11 cellular contexts compared by ENCODE assay signal in genomic region chr17:28912281-28912937, GRCh38. TPM values are rescaled to one million over a fixed set of nuclear protein-coding genes. Genes with fewer than 3 reads are reported as not detected.
A peak's percentile ranks its signal among the peaks of the same experiment; 100 is the strongest.
DNase-seq lines count a peak whose midpoint lies in the region; ATAC-seq, FAIRE-seq and TF ChIP-seq lines count a peak whose summit lies in the region.
"Had no signal": no experiment of that assay in that cellular context is flagged by ENCODE, and none has a peak within 500 bp of the region (broad histone marks: within the 10 kb centered on the region; RNA-seq: fewer than 3 reads in every experiment).

No MANE protein-coding gene starts in this region.

- WGBS in small intestine, 3 donors: 60 to 76% (median 62%) methylated on average over 20 of the region's 20 CpGs

- ATAC-seq in HG02678 (IDR thresholded peaks at IDR 0.05; ENCODE audit: unreplicated experiment) (no peak), Right ventricle myocardium inferior (no peak)

- H3K4me1 Mint-ChIP-seq in activated CD4-positive, alpha-beta T cell treated with anti-CD3 and anti-CD28 coated beads, Interleukin-2, amount 10 ng/mL, durations not matched to agents 7 days and 5 days: peaks cover 5% of the 10 kb centered on the region

- no peaks in the 10 kb centered on the region for H3K9me3 Mint-ChIP-seq in activated CD4-positive, alpha-beta T cell treated with anti-CD3 and anti-CD28 coated beads, Interleukin-2, amount 10 ng/mL, durations not matched to agents 7 days and 5 days

- H3K36me3 ChIP-seq in small intestine (ENCODE audit: control insufficient read depth in 2 of 2, insufficient read depth in 2 of 2, low read length in 2 of 2) (peaks cover 25 to 49% of the 10 kb centered on the region in 2 donors), kidney (ENCODE audit: control insufficient read depth in 1 of 2, insufficient read depth in 2 of 2, low read length in 2 of 2) (peaks cover 58 to 94% of the 10 kb centered on the region in 2 donors)

- H3K27me3 Mint-ChIP-seq in activated CD4-positive, alpha-beta T cell treated with anti-CD3 and anti-CD28 coated beads, Interleukin-2, amount 10 ng/mL, durations not matched to agents 7 days and 5 days: no peaks in the 10 kb centered on the region

- FAIRE-seq in small intestine (lab: Jason Lieb, UNC) (no peak), kidney (lab: Jason Lieb, UNC) (no peak)
- FAIRE-seq: GM18507 had no signal

- no peaks in the 10 kb centered on the region for H3K4me1 ChIP-seq in small intestine (ENCODE audit: control insufficient read depth in 2 of 2, insufficient read depth in 1 of 2, low read depth in 1 of 2, low read length in 1 of 2)
- H3K4me1 ChIP-seq in kidney (ENCODE audit: control insufficient read depth in 1 of 2, insufficient read depth in 1 of 2, low read depth in 1 of 2, low read length in 2 of 2): peaks cover 0 to 4% of the 10 kb centered on the region in 2 donors

- H3K4me3 ChIP-seq in fibroblast of pulmonary artery (replicated peaks; ENCODE audit: low read depth, low read length) (no peak overlapping the region), small intestine (ENCODE audit: low read depth in 1 of 2, low read length in 2 of 2) (no peak overlapping the region), kidney (ENCODE audit: low read length in 2 of 2) (no peak overlapping the region)
- H3K4me3 ChIP-seq: thyroid gland had no signal

- H3K9me3 ChIP-seq in small intestine (ENCODE audit: control insufficient read depth, low read depth): no peaks in the 10 kb centered on the region
- H3K9me3 ChIP-seq in kidney (ENCODE audit: control insufficient read depth in 1 of 2, low read length in 2 of 2): no peaks in the 10 kb centered on the region
- H3K9me3 ChIP-seq: thyroid gland had no signal

- POLR2A ChIA-PET in activated CD4-positive, alpha-beta T cell treated with anti-CD3 and anti-CD28 coated beads, Interleukin-2, amount 10 ng/mL, durations not matched to agents 7 days and 5 days (lab: Charles Lee): no interaction called here
- POLR2A ChIA-PET in RWPE1 (lab: Yijun Ruan, JAX; ENCODE audit: low non-redundant PET): no interaction called here

- H3K36me3 Mint-ChIP-seq in activated CD4-positive, alpha-beta T cell treated with anti-CD3 and anti-CD28 coated beads, Interleukin-2, amount 10 ng/mL, durations not matched to agents 7 days and 5 days (ENCODE audit: low read depth): peaks cover 79% of the 10 kb centered on the region

- H3K4me3 Mint-ChIP-seq in activated CD4-positive, alpha-beta T cell treated with anti-CD3 and anti-CD28 coated beads, Interleukin-2, amount 10 ng/mL, durations not matched to agents 7 days and 5 days: no peak overlapping the region

- CTCF ChIA-PET in activated CD4-positive, alpha-beta T cell treated with anti-CD3 and anti-CD28 coated beads, Interleukin-2, amount 10 ng/mL, durations not matched to agents 7 days and 5 days (lab: Charles Lee): interaction anchor here (1.1 to 3.0 kb wide), 3 partner anchors 10 to 185 kb away, joined by 4 to 15 read pairs (median 14); partner anchors contain the start of genes DHRS13, FLOT2, NEK8 and TLCD1
- CTCF ChIA-PET in RWPE1 (lab: Yijun Ruan, JAX): interaction anchor here (0.5 to 1.1 kb wide), 3 partner anchors 9 to 736 kb away, joined by 4 to 9 read pairs (median 4); no protein-coding TSS in a partner anchor

- intact Hi-C loops in kidney (cut with DNase I): no loop called here
- intact Hi-C loops in Right ventricle myocardium inferior (cut with DNase I): no loop called here

- no peak overlapping the region for H3K27ac Mint-ChIP-seq in activated CD4-positive, alpha-beta T cell treated with anti-CD3 and anti-CD28 coated beads, Interleukin-2, amount 10 ng/mL, durations not matched to agents 7 days and 5 days

- TF ChIP-seq CTCF in RWPE1 (conservative IDR thresholded peaks at IDR 0.05; ENCODE audit: low read depth) (no peak), fibroblast of pulmonary artery (IDR thresholded peaks at IDR 0.05; ENCODE audit: low read length, missing control alignments) (peak; percentile 32), kidney (IDR thresholded peaks at IDR 0.05; ENCODE audit: borderline replicate concordance, extremely low read depth, insufficient read depth) (no peak)

- H3K27ac ChIP-seq in RWPE1 (0 out of 2 replicates have a peak overlapping the region, but pooled peaks have one; percentile 2), small intestine (ENCODE audit: low read depth in 1 of 2, low read length in 1 of 2) (peak overlapping the region; percentile 21 to 31), kidney (ENCODE audit: low read depth in 2 of 2, low read length in 2 of 2) (no peak overlapping the region)

- H3K27me3 ChIP-seq in small intestine (ENCODE audit: control insufficient read depth in 2 of 2, insufficient read depth in 2 of 2, low read length in 2 of 2): no peaks in the 10 kb centered on the region
- H3K27me3 ChIP-seq: thyroid gland had no signal

- peak; percentile 47 for DNase-seq in activated CD4-positive, alpha-beta T cell treated with anti-CD3 and anti-CD28 coated beads for 48 hours
- no peak for DNase-seq in activated CD4-positive, alpha-beta T cell treated with anti-CD3 and anti-CD28 coated beads, Interleukin-2, amount 10 ng/mL, durations not matched to agents 7 days and 5 days
- DNase-seq in RWPE1 (ENCODE audit: low spot score): no peak
- no peak for DNase-seq in fibroblast of pulmonary artery (ENCODE audit: low read depth)
- peak; percentile 41 for DNase-seq in small intestine
- DNase-seq in kidney: no peak
- DNase-seq in Right ventricle myocardium inferior (ENCODE audit: missing footprints): no peak
- DNase-seq: KG1, thyroid gland had no signal

- no peak overlapping the region for H3K9ac ChIP-seq in kidney (ENCODE audit: low read length in 2 of 2)

RNA-seq across cellular contexts. Expression of gene DHRS13, which starts 9.5 kb away (rescaled TPM):
- total RNA-seq in activated CD4-positive, alpha-beta T cell treated with anti-CD3 and anti-CD28 coated beads, Interleukin-2, amount 10 ng/mL, durations not matched to agents 7 days and 5 days: 10 to 100 TPM; 26.8 to 27.8 TPM
- polyA plus RNA-seq in small intestine (10 to 100 TPM in 1 of 3 donors, 1 to 10 TPM in 2; 7.3 to 11.3 (median 7.6) TPM), kidney (ENCODE audit: insufficient read depth, low read depth, low replicate concordance) (21.6 TPM)
- total RNA-seq in kidney (29.5 TPM), Right ventricle myocardium inferior (3.0 TPM)

RNA-seq across cellular contexts. Expression of gene FLOT2, which starts 14.9 kb away (rescaled TPM):
- 100 to 1,000 TPM; 200 to 212 TPM for total RNA-seq in activated CD4-positive, alpha-beta T cell treated with anti-CD3 and anti-CD28 coated beads, Interleukin-2, amount 10 ng/mL, durations not matched to agents 7 days and 5 days
- polyA plus RNA-seq in small intestine: 10 to 100 TPM; 19.9 to 48.7 (median 24.9) TPM
- total RNA-seq in kidney: 260 TPM
- polyA plus RNA-seq in kidney (ENCODE audit: insufficient read depth, low read depth, low replicate concordance): 200 TPM
- total RNA-seq in Right ventricle myocardium inferior: 118 TPM

RNA-seq across cellular contexts. Expression of gene PHF12, which starts 38.9 kb away (rescaled TPM):
- total RNA-seq in activated CD4-positive, alpha-beta T cell treated with anti-CD3 and anti-CD28 coated beads, Interleukin-2, amount 10 ng/mL, durations not matched to agents 7 days and 5 days: 10 to 100 TPM; 72.3 to 78.1 TPM
- polyA plus RNA-seq in small intestine: 10 to 100 TPM in 2 of 3 donors, 1 to 10 TPM in 1; 6.5 to 15.2 (median 15.0) TPM
- 50.4 TPM for total RNA-seq in kidney
- polyA plus RNA-seq in kidney (ENCODE audit: insufficient read depth, low read depth, low replicate concordance): 8.8 TPM
- total RNA-seq in Right ventricle myocardium inferior: 18.3 TPM

RNA-seq across cellular contexts. Expression of gene ERAL1, which starts 57.6 kb away (rescaled TPM):
- total RNA-seq in activated CD4-positive, alpha-beta T cell treated with anti-CD3 and anti-CD28 coated beads, Interleukin-2, amount 10 ng/mL, durations not matched to agents 7 days and 5 days: 10 to 100 TPM; 40.8 to 42.9 TPM
- polyA plus RNA-seq in small intestine: 10 to 100 TPM; 38.5 to 46.7 (median 46.6) TPM
- 29.5 TPM for total RNA-seq in kidney
- 71.6 TPM for polyA plus RNA-seq in kidney (ENCODE audit: insufficient read depth, low read depth, low replicate concordance)
- 37.2 TPM for total RNA-seq in Right ventricle myocardium inferior

Comparison
In these comparisons a context has a peak if more than half of its experiments do, and no peak if none do; other contexts are left out.
1. DNase-seq: peak in activated CD4-positive, alpha-beta T cell treated with anti-CD3 and anti-CD28 coated beads for 48 hours (single experiment) and small intestine (single experiment); none in activated CD4-positive, alpha-beta T cell treated with anti-CD3 and anti-CD28 coated beads, Interleukin-2, amount 10 ng/mL, durations not matched to agents 7 days and 5 days (single experiment), RWPE1 (single experiment), fibroblast of pulmonary artery (single experiment), kidney (single experiment) and Right ventricle myocardium inferior (single experiment).
2. H3K27ac ChIP-seq: peak in RWPE1 (single experiment) and small intestine (2 of 2); none in kidney (0 of 2).